19 cellular contexts compared by ENCODE assay signal in genomic region chr10:92627845-92628480, GRCh38. TPM values are rescaled to one million over a fixed set of nuclear protein-coding genes. Genes with fewer than 3 reads are reported as not detected.
DNase-seq lines count a peak whose midpoint lies in the region; ATAC-seq and TF ChIP-seq lines count a peak whose summit lies in the region.
"Had no signal": no experiment of that assay in that cellular context is flagged by ENCODE, and none has a peak within 500 bp of the region (broad histone marks: within the 10 kb centered on the region; RNA-seq: fewer than 3 reads in every experiment).

No MANE protein-coding gene starts in this region.

- no peaks in the 10 kb centered on the region for H4K20me1 ChIP-seq in GM23338 (replicated peaks; ENCODE audit: insufficient read depth)

- peaks cover 80% of the 10 kb centered on the region for H3K36me3 ChIP-seq in A673 (ENCODE audit: insufficient read depth, low read length, poor library complexity, severe bottlenecking)
- peaks cover 48% of the 10 kb centered on the region; the same call in 1 of the 2 replicates for H3K36me3 ChIP-seq in GM23338 (ENCODE audit: insufficient read depth)
- H3K36me3 ChIP-seq: breast epithelium, gastrocnemius medialis had no signal

- TF ChIP-seq CTCF in A673 (conservative IDR thresholded peaks at IDR 0.05; ENCODE audit: low read depth, low read length) (no peak), GM23338 (conservative IDR thresholded peaks at IDR 0.05; ENCODE audit: low read depth in 2 of 2) (peak in 1 of 2 experiments; percentile 19; a peak in 1 of 4 replicates), WI38 (IDR thresholded peaks at IDR 0.05; ENCODE audit: low read depth, low read length) (0 out of 2 replicates have a peak, but pooled peaks have one; percentile 14), dorsolateral prefrontal cortex (IDR thresholded peaks at IDR 0.05 in 54 of 56, conservative IDR thresholded peaks at IDR 0.05 in 2 of 56; ENCODE audit: low read depth in 1 of 56, partially characterized antibody in 56 of 56) (peak in 16 of 56 donors; percentile 4 to 38 (median 20))

- ATAC-seq in GM23338 (no peak), HG03196 (IDR thresholded peaks at IDR 0.05; ENCODE audit: unreplicated experiment) (no peak)
- ATAC-seq: gastrocnemius medialis, mucosa of descending colon had no signal

- no peak overlapping the region for H3K4me2 ChIP-seq in GM23338

- no peaks in the 10 kb centered on the region for H3K27me3 Mint-ChIP-seq in GM23338 (ENCODE audit: insufficient read depth, low read depth, poor library complexity)
- H3K27me3 Mint-ChIP-seq: activated naive CD4-positive, alpha-beta T cell treated with anti-CD3 and anti-CD28 coated beads, Interleukin-2, amount 10 ng/mL, durations not matched to agents 7 days and 5 days had no signal

- no peaks in the 10 kb centered on the region; the same call in 2 of the 3 replicates for H3K9me3 Mint-ChIP-seq in GM23338
- H3K9me3 Mint-ChIP-seq: activated naive CD4-positive, alpha-beta T cell treated with anti-CD3 and anti-CD28 coated beads, Interleukin-2, amount 10 ng/mL, durations not matched to agents 7 days and 5 days had no signal

- H3K4me3 ChIP-seq in A673 (ENCODE audit: low read depth, low read length, poor library complexity, severe bottlenecking) (no peak overlapping the region), GM23338 (no peak overlapping the region), WI38 (ENCODE audit: low read depth, low read length) (no peak overlapping the region), dorsolateral prefrontal cortex (no peak overlapping the region)
- H3K4me3 ChIP-seq: breast epithelium, gastrocnemius medialis, mucosa of descending colon, SK-N-MC had no signal

- no peak overlapping the region for H2AFZ ChIP-seq in GM23338

- H3K4me1 ChIP-seq in A673 (ENCODE audit: insufficient read depth, low read length, poor library complexity, severe bottlenecking), result peaks cover 4% of the 10 kb centered on the region
- H3K4me1 ChIP-seq in GM23338 (ENCODE audit: insufficient read depth), result no peaks in the 10 kb centered on the region
- H3K4me1 ChIP-seq: breast epithelium, gastrocnemius medialis had no signal

- H3K27me3 ChIP-seq in A673 (replicated peaks; ENCODE audit: insufficient read depth, low read depth, low read length, poor library complexity) (no peaks in the 10 kb centered on the region), GM23338 (ENCODE audit: insufficient read depth) (no peaks in the 10 kb centered on the region), dorsolateral prefrontal cortex (no peaks in the 10 kb centered on the region)
- H3K27me3 ChIP-seq: breast epithelium, gastrocnemius medialis had no signal

- in situ Hi-C loops in G401 (cut with HindIII; ENCODE audit: low sequenced_read_pairs), result no loop called here

- no peaks in the 10 kb centered on the region for H3F3A ChIP-seq in GM23338 (replicated peaks; ENCODE audit: low read depth)

- no peak overlapping the region; the same call in 1 of the 2 replicates for H3K27ac Mint-ChIP-seq in GM23338
- H3K27ac Mint-ChIP-seq: activated naive CD4-positive, alpha-beta T cell treated with anti-CD3 and anti-CD28 coated beads, Interleukin-2, amount 10 ng/mL, durations not matched to agents 7 days and 5 days had no signal

- intact Hi-C loops in A673 (cut with micrococcal nuclease; ENCODE audit: unreplicated experiment), result no loop called here
- intact Hi-C loops in dorsolateral prefrontal cortex (cut with DNase I), result no loop called here

- peaks cover 83% of the 10 kb centered on the region for H3K36me3 Mint-ChIP-seq in GM23338 (ENCODE audit: low read depth)

- CTCF ChIA-PET in A673 (lab: Charles Lee), result no interaction called here

- H3K4me1 Mint-ChIP-seq in GM23338, result no peaks in the 10 kb centered on the region
- H3K4me1 Mint-ChIP-seq: activated naive CD4-positive, alpha-beta T cell treated with anti-CD3 and anti-CD28 coated beads, Interleukin-2, amount 10 ng/mL, durations not matched to agents 7 days and 5 days had no signal

- H3K27ac ChIP-seq in A673 (ENCODE audit: low read depth, low read length, poor library complexity, severe bottlenecking), result peak overlapping the region; percentile 14
- no peak overlapping the region for H3K27ac ChIP-seq in GM23338 (ENCODE audit: low read depth)
- H3K27ac ChIP-seq in dorsolateral prefrontal cortex, result no peak overlapping the region
- H3K27ac ChIP-seq: breast epithelium, gastrocnemius medialis, HL-60, SK-N-MC, VCaP had no signal

- BruUV-seq in A673 (replicated peaks; lab: Mats Ljungman, UMichigan), result no TSS peak

- peak; percentile 59 for DNase-seq in A673 (ENCODE audit: low spot score)
- DNase-seq in GM23338 (ENCODE audit: low spot score), result peak; percentile 25
- peak; percentile 10 for DNase-seq in iPS-NIHi7 (ENCODE audit: extremely low spot score)
- no peak for DNase-seq in SHP77 (lab: John Stamatoyannopoulos, UW)
- DNase-seq in dorsolateral prefrontal cortex, result no peak
- no peak for DNase-seq in G401 (ENCODE audit: low spot score)
- DNase-seq: activated naive CD4-positive, alpha-beta T cell treated with anti-CD3 and anti-CD28 coated beads, Interleukin-2, amount 10 ng/mL, durations not matched to agents 7 days and 5 days; DMS153; effector CD4-positive, alpha-beta T cell; gastrocnemius medialis; islet precursor cell; mucosa of descending colon; NCI-H345 had no signal

- H3K9me3 ChIP-seq in A673 (ENCODE audit: low read depth, low read length, poor library complexity, severe bottlenecking), result no peaks in the 10 kb centered on the region
- H3K9me3 ChIP-seq: breast epithelium, gastrocnemius medialis, mucosa of descending colon had no signal

- no peak overlapping the region for H3K4me3 Mint-ChIP-seq in GM23338
- H3K4me3 Mint-ChIP-seq: activated naive CD4-positive, alpha-beta T cell treated with anti-CD3 and anti-CD28 coated beads, Interleukin-2, amount 10 ng/mL, durations not matched to agents 7 days and 5 days had no signal

- no peaks in the 10 kb centered on the region for H3K9me2 ChIP-seq in GM23338 (ENCODE audit: insufficient read depth)

- POLR2A ChIA-PET in A673 (lab: Charles Lee; ENCODE audit: low non-redundant PET), result no interaction called here

- H3K79me2 ChIP-seq in GM23338 (replicated peaks; ENCODE audit: insufficient read depth), result no peaks in the 10 kb centered on the region; the same call in 1 of the 2 replicates

TF ChIP-seq in GM23338, 12 proteins besides CTCF, POLR2A, EP300 and RAD21 (continues in another document):
- TF ChIP-seq NANOG (IDR thresholded peaks at IDR 0.05; ENCODE audit: borderline replicate concordance), result no peak
- TF ChIP-seq, protein P1, sequence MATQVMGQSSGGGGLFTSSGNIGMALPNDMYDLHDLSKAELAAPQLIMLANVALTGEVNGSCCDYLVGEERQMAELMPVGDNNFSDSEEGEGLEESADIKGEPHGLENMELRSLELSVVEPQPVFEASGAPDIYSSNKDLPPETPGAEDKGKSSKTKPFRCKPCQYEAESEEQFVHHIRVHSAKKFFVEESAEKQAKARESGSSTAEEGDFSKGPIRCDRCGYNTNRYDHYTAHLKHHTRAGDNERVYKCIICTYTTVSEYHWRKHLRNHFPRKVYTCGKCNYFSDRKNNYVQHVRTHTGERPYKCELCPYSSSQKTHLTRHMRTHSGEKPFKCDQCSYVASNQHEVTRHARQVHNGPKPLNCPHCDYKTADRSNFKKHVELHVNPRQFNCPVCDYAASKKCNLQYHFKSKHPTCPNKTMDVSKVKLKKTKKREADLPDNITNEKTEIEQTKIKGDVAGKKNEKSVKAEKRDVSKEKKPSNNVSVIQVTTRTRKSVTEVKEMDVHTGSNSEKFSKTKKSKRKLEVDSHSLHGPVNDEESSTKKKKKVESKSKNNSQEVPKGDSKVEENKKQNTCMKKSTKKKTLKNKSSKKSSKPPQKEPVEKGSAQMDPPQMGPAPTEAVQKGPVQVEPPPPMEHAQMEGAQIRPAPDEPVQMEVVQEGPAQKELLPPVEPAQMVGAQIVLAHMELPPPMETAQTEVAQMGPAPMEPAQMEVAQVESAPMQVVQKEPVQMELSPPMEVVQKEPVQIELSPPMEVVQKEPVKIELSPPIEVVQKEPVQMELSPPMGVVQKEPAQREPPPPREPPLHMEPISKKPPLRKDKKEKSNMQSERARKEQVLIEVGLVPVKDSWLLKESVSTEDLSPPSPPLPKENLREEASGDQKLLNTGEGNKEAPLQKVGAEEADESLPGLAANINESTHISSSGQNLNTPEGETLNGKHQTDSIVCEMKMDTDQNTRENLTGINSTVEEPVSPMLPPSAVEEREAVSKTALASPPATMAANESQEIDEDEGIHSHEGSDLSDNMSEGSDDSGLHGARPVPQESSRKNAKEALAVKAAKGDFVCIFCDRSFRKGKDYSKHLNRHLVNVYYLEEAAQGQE (IDR thresholded peaks at IDR 0.05; ENCODE audit: unreplicated experiment), result no peak
- TF ChIP-seq STAT1 (IDR thresholded peaks at IDR 0.05; ENCODE audit: unreplicated experiment), result no peak

RNA-seq across cellular contexts. Expression of gene KIF11, which starts 35.0 kb away (rescaled TPM):
- total RNA-seq in A673 (2021) (91.4 and 92.0 TPM in 2 replicates), dorsolateral prefrontal cortex (1 to 10 TPM in 109 of 120 experiments, under 1 TPM in 11; 0.77 to 2.4 (median 1.5) TPM)
- total RNA-seq in GM23338 (2014; rRNA removed; shearing (Covaris generic)), result 50.3 and 56.7 TPM in 2 replicates
- polyA plus RNA-seq in GM23338 (2016; fragmentation: Nextera tagmentation; extraction: Ambion mirVana), result 22.1 and 26.1 TPM in 2 replicates
- 18.6 and 39.8 TPM in 2 replicates for total RNA-seq in G401 (2014; rRNA removed; shearing (Covaris generic))

RNA-seq across cellular contexts. Expression of gene IDE, which starts 54.1 kb away (rescaled TPM):
- total RNA-seq in A673 (2021), result 87.8 and 92.1 TPM in 2 replicates
- 35.5 and 36.3 TPM in 2 replicates for total RNA-seq in GM23338 (2014; rRNA removed; shearing (Covaris generic))
- 12.3 and 12.9 TPM in 2 replicates for polyA plus RNA-seq in GM23338 (2016; fragmentation: Nextera tagmentation; extraction: Ambion mirVana)
- total RNA-seq in dorsolateral prefrontal cortex, result 10 to 100 TPM; 21.5 to 50.9 (median 31.2) TPM
- 30.3 and 45.0 TPM in 2 replicates for total RNA-seq in G401 (2014; rRNA removed; shearing (Covaris generic))

Comparison
In these comparisons a context has a peak if more than half of its experiments do, and no peak if none do; other contexts are left out.
1. DNase-seq: peak in A673 (single experiment), GM23338 (single experiment) and iPS-NIHi7 (single experiment); none in SHP77 (0 of 2), dorsolateral prefrontal cortex (0 of 10) and G401 (single experiment).